11 cellular contexts compared by ENCODE assay signal in genomic region chr9:136242908-136243525, GRCh38. TPM values are rescaled to one million over a fixed set of nuclear protein-coding genes. Genes with fewer than 3 reads are reported as not detected.
A peak's percentile ranks its signal among the peaks of the same experiment; 100 is the strongest.
DNase-seq lines count a peak whose midpoint lies in the region; ATAC-seq and TF ChIP-seq lines count a peak whose summit lies in the region.
"Had no signal": no experiment of that assay in that cellular context is flagged by ENCODE, and none has a peak within 500 bp of the region (broad histone marks: within the 10 kb centered on the region; RNA-seq: fewer than 3 reads in every experiment).

No MANE protein-coding gene starts in this region.

- BruUV-seq in Calu3 (replicated peaks; lab: Mats Ljungman, UMichigan): no TSS peak

- H3K27ac Mint-ChIP-seq in HFFc6: no peak overlapping the region
- H3K27ac Mint-ChIP-seq in activated CD8-positive, alpha-beta T cell treated with anti-CD3 and anti-CD28 coated beads for 36 hours: peak overlapping the region; percentile 93
- peak overlapping the region; percentile 51 to 93 (median 84) for H3K27ac Mint-ChIP-seq in naive thymus-derived CD4-positive, alpha-beta T cell
- no peak overlapping the region for H3K27ac Mint-ChIP-seq in Calu3 (ENCODE audit: unreplicated experiment)

- H3K36me3 Mint-ChIP-seq in HFFc6 (ENCODE audit: low read depth): no peaks in the 10 kb centered on the region
- peaks cover 4% of the 10 kb centered on the region for H3K36me3 Mint-ChIP-seq in activated CD8-positive, alpha-beta T cell treated with anti-CD3 and anti-CD28 coated beads for 36 hours (ENCODE audit: low read depth)
- H3K36me3 Mint-ChIP-seq in naive thymus-derived CD4-positive, alpha-beta T cell: peaks cover 0 to 4% (median 0%) of the 10 kb centered on the region in 5 donors
- peaks cover 22% of the 10 kb centered on the region for H3K36me3 Mint-ChIP-seq in Calu3 (ENCODE audit: insufficient read depth, unreplicated experiment)

- 68 to 76% (median 73%) methylated on average over 6 of the region's 6 CpGs for WGBS in psoas muscle, 3 donors

- no peaks in the 10 kb centered on the region for H3K27me3 ChIP-seq in naive thymus-derived CD4-positive, alpha-beta T cell (ENCODE audit: control insufficient read depth in 2 of 2, insufficient read depth in 2 of 2, low read length in 2 of 2)
- H3K27me3 ChIP-seq in psoas muscle (ENCODE audit: insufficient read depth in 3 of 3, low read length in 2 of 3): no peaks in the 10 kb centered on the region

- DNase-seq in NCI-H2107 treated with DMSO at 0.1 percent for 48 hours (lab: John Stamatoyannopoulos, UW; ENCODE audit: unreplicated experiment) (peak; percentile 51), NCI-H2107 (lab: John Stamatoyannopoulos, UW) (no peak), HFFc6 (peak; percentile 13), SHP77 treated with DMSO at 0.1 percent for 48 hours (lab: John Stamatoyannopoulos, UW) (no peak), psoas muscle (no peak), Calu3 (no peak)
- no peak for DNase-seq in activated CD8-positive, alpha-beta T cell treated with anti-CD3 and anti-CD28 coated beads for 36 hours
- DNase-seq in naive thymus-derived CD4-positive, alpha-beta T cell: no peak
- DNase-seq: activated CD8-positive, alpha-beta memory T cell treated with anti-CD3 and anti-CD28 coated beads for 24 hours; NCI-H1105 treated with DMSO at 0.1 percent for 48 hours had no signal

- no peak overlapping the region for H3K27ac ChIP-seq in naive thymus-derived CD4-positive, alpha-beta T cell (ENCODE audit: low read depth, low read length)
- no peak overlapping the region for H3K27ac ChIP-seq in psoas muscle

- H3K9me3 Mint-ChIP-seq in HFFc6 (no peaks in the 10 kb centered on the region), Calu3 (ENCODE audit: low read depth, unreplicated experiment) (no peaks in the 10 kb centered on the region)
- H3K9me3 Mint-ChIP-seq in activated CD8-positive, alpha-beta T cell treated with anti-CD3 and anti-CD28 coated beads for 36 hours: no peaks in the 10 kb centered on the region
- peaks cover 0 to 4% (median 0%) of the 10 kb centered on the region in 11 donors for H3K9me3 Mint-ChIP-seq in naive thymus-derived CD4-positive, alpha-beta T cell

- peaks cover 22 to 29% of the 10 kb centered on the region in 2 donors for H3K4me1 ChIP-seq in naive thymus-derived CD4-positive, alpha-beta T cell (ENCODE audit: control insufficient read depth in 2 of 2, insufficient read depth in 2 of 2, low read length in 2 of 2)
- peaks cover 23% of the 10 kb centered on the region for H3K4me1 ChIP-seq in psoas muscle

- no peaks in the 10 kb centered on the region for H3K36me3 ChIP-seq in naive thymus-derived CD4-positive, alpha-beta T cell (ENCODE audit: control insufficient read depth in 2 of 3, insufficient read depth in 3 of 3, low read length in 3 of 3)
- no peaks in the 10 kb centered on the region for H3K36me3 ChIP-seq in psoas muscle (ENCODE audit: insufficient read depth in 1 of 2, low read depth in 1 of 2)

- peaks cover 11% of the 10 kb centered on the region for H3K27me3 Mint-ChIP-seq in HFFc6 (ENCODE audit: insufficient read depth)
- no peaks in the 10 kb centered on the region for H3K27me3 Mint-ChIP-seq in activated CD8-positive, alpha-beta T cell treated with anti-CD3 and anti-CD28 coated beads for 36 hours
- peaks cover 0 to 2% (median 0%) of the 10 kb centered on the region in 5 donors for H3K27me3 Mint-ChIP-seq in naive thymus-derived CD4-positive, alpha-beta T cell
- H3K27me3 Mint-ChIP-seq in Calu3 (ENCODE audit: unreplicated experiment): peaks cover 17% of the 10 kb centered on the region

- POLR2A ChIA-PET in activated CD8-positive, alpha-beta T cell treated with anti-CD3 and anti-CD28 coated beads for 36 hours (lab: Charles Lee): no interaction called here
- POLR2A ChIA-PET in naive thymus-derived CD4-positive, alpha-beta T cell (lab: Charles Lee): no interaction called here

- no peak overlapping the region for H3K4me3 ChIP-seq in naive thymus-derived CD4-positive, alpha-beta T cell (ENCODE audit: low read length)
- H3K4me3 ChIP-seq in psoas muscle: no peak overlapping the region

- CTCF ChIA-PET in activated CD8-positive, alpha-beta T cell treated with anti-CD3 and anti-CD28 coated beads for 36 hours (lab: Charles Lee): interaction anchor here (0.8 to 2.2 kb wide), 7 partner anchors 17 to 283 kb away, joined by 3 to 9 read pairs (median 4); partner anchors contain the start of gene DNLZ
- CTCF ChIA-PET in naive thymus-derived CD4-positive, alpha-beta T cell (lab: Charles Lee): no interaction called here
- CTCF ChIA-PET in Calu3 (lab: Charles Lee): no interaction called here

- intact Hi-C loops in activated CD8-positive, alpha-beta T cell treated with anti-CD3 and anti-CD28 coated beads for 36 hours (cut with micrococcal nuclease): no loop called here
- intact Hi-C loops in naive thymus-derived CD4-positive, alpha-beta T cell (cut with micrococcal nuclease): loop anchor here (10.0 kb wide), 3 partner anchors 278 to 1212 kb away; partner anchors contain the start of genes NOTCH1 (in 1 of the 2), NSMF (in 1 of the 2) and UBAC1 (in 1 of the 2)
- intact Hi-C loops in psoas muscle (cut with DNase I) (no loop called here), Calu3 (cut with micrococcal nuclease; ENCODE audit: unreplicated experiment) (no loop called here)

- H3K4me1 Mint-ChIP-seq in HFFc6 (ENCODE audit: low read depth) (peaks cover 23% of the 10 kb centered on the region), Calu3 (ENCODE audit: low read depth, unreplicated experiment) (peaks cover 23% of the 10 kb centered on the region)
- H3K4me1 Mint-ChIP-seq in activated CD8-positive, alpha-beta T cell treated with anti-CD3 and anti-CD28 coated beads for 36 hours (ENCODE audit: low read depth): peaks cover 45% of the 10 kb centered on the region
- peaks cover 33 to 60% (median 40%) of the 10 kb centered on the region in 7 donors for H3K4me1 Mint-ChIP-seq in naive thymus-derived CD4-positive, alpha-beta T cell

- peak; percentile 41; the same call in 1 of the 2 replicates for TF ChIP-seq CTCF in HFFc6 (IDR thresholded peaks at IDR 0.05)
- TF ChIP-seq CTCF in activated CD8-positive, alpha-beta T cell treated with anti-CD3 and anti-CD28 coated beads for 36 hours (IDR thresholded peaks at IDR 0.05): no peak
- no peak for TF ChIP-seq CTCF in psoas muscle (IDR thresholded peaks at IDR 0.05)
- no peak for TF ChIP-seq CTCF in Calu3 (IDR thresholded peaks at IDR 0.05; ENCODE audit: unreplicated experiment)

- no peak for ATAC-seq in activated CD8-positive, alpha-beta T cell treated with anti-CD3 and anti-CD28 coated beads for 36 hours
- no peak for ATAC-seq in naive thymus-derived CD4-positive, alpha-beta T cell
- no peak for ATAC-seq in psoas muscle

- H3K9me3 ChIP-seq in naive thymus-derived CD4-positive, alpha-beta T cell (ENCODE audit: control insufficient read depth in 2 of 3, low read length in 3 of 3): no peaks in the 10 kb centered on the region
- H3K9me3 ChIP-seq in psoas muscle: no peaks in the 10 kb centered on the region

- H3K4me3 Mint-ChIP-seq in HFFc6 (no peak overlapping the region), Calu3 (ENCODE audit: low read depth, unreplicated experiment) (no peak overlapping the region)
- peak overlapping the region; percentile 24 for H3K4me3 Mint-ChIP-seq in activated CD8-positive, alpha-beta T cell treated with anti-CD3 and anti-CD28 coated beads for 36 hours
- H3K4me3 Mint-ChIP-seq in naive thymus-derived CD4-positive, alpha-beta T cell: peak overlapping the region in 7 of 10 donors; percentile 12 to 100 (median 89)

RNA-seq across cellular contexts. Expression of gene QSOX2, which starts 2.6 kb away (rescaled TPM):
- 10 to 100 TPM; 20.1 to 24.9 (median 21.9) TPM for total RNA-seq in HFFc6 (2021; fragmentation: NEBNext Ultra II Directional; extraction: Animal tissue kit (Norgen Biotek cat#: 25700))
- total RNA-seq in activated CD8-positive, alpha-beta T cell treated with anti-CD3 and anti-CD28 coated beads for 36 hours: 10 to 100 TPM; 21.0 to 21.5 TPM
- total RNA-seq in naive thymus-derived CD4-positive, alpha-beta T cell: 10 to 100 TPM; 11.5 to 15.9 (median 12.0) TPM
- under 1 TPM; 0.26 to 0.52 TPM for polyA plus RNA-seq in naive thymus-derived CD4-positive, alpha-beta T cell
- total RNA-seq in psoas muscle (1 to 10 TPM; 3.8 to 6.7 (median 5.4) TPM), Calu3 (2022) (18.9 and 20.5 TPM in 2 replicates)
- 1 to 10 TPM; 3.6 to 7.5 (median 5.6) TPM for polyA plus RNA-seq in psoas muscle

RNA-seq across cellular contexts. Expression of gene LHX3, which starts 38.1 kb away (rescaled TPM):
- total RNA-seq in HFFc6 (2021; fragmentation: NEBNext Ultra II Directional; extraction: Animal tissue kit (Norgen Biotek cat#: 25700)): not detected
- total RNA-seq in activated CD8-positive, alpha-beta T cell treated with anti-CD3 and anti-CD28 coated beads for 36 hours: not detected
- total RNA-seq in naive thymus-derived CD4-positive, alpha-beta T cell: under 1 TPM in 2 of 5 experiments, not detected in 3; 0.15 to 0.21 TPM
- polyA plus RNA-seq in naive thymus-derived CD4-positive, alpha-beta T cell: not detected
- total RNA-seq in psoas muscle (not detected), Calu3 (2022) (not detected in 2 replicates)
- polyA plus RNA-seq in psoas muscle: not detected
- total RNA-seq: glomerular endothelial cell had no signal

Comparison
In these comparisons a context has a peak if more than half of its experiments do, and no peak if none do; other contexts are left out.
1. DNase-seq: peak in NCI-H2107 treated with DMSO at 0.1 percent for 48 hours (single experiment) and HFFc6 (single experiment); none in NCI-H2107 (single experiment), activated CD8-positive, alpha-beta T cell treated with anti-CD3 and anti-CD28 coated beads for 36 hours (single experiment), naive thymus-derived CD4-positive, alpha-beta T cell (0 of 9), SHP77 treated with DMSO at 0.1 percent for 48 hours (single experiment), psoas muscle (0 of 2) and Calu3 (single experiment).
2. H3K27ac Mint-ChIP-seq: peak in activated CD8-positive, alpha-beta T cell treated with anti-CD3 and anti-CD28 coated beads for 36 hours (single experiment) and naive thymus-derived CD4-positive, alpha-beta T cell (9 of 9); none in HFFc6 (single experiment) and Calu3 (single experiment).
3. H3K4me3 Mint-ChIP-seq: peak in activated CD8-positive, alpha-beta T cell treated with anti-CD3 and anti-CD28 coated beads for 36 hours (single experiment) and naive thymus-derived CD4-positive, alpha-beta T cell (7 of 10); none in HFFc6 (single experiment) and Calu3 (single experiment).
4. intact Hi-C loops: an anchor here in naive thymus-derived CD4-positive, alpha-beta T cell (10.0 kb wide); none called in activated CD8-positive, alpha-beta T cell treated with anti-CD3 and anti-CD28 coated beads for 36 hours, psoas muscle and Calu3.